ENCODE assay signal across 8 cellular contexts in genomic region chr18:50281972-50282520, GRCh38. TPM values are rescaled to one million over a fixed set of nuclear protein-coding genes. Genes with fewer than 3 reads are reported as not detected.
DNase-seq lines count a peak whose midpoint lies in the region; ATAC-seq and TF ChIP-seq lines count a peak whose summit lies in the region.

No MANE protein-coding gene starts in this region.

- DNase-seq in A673 (ENCODE audit: low spot score) (no peak), choroid plexus epithelial cell (ENCODE audit: low read depth) (no peak), mucosa of descending colon (no peak), erythroblast (lab: John Stamatoyannopoulos, UW) (no peak), DMS79 treated with DMSO at 0.1 percent for 48 hours (lab: John Stamatoyannopoulos, UW) (no peak), occipital lobe (lab: John Stamatoyannopoulos, UW) (no peak)

- H3K9me3 ChIP-seq in A673 (ENCODE audit: low read depth, low read length, poor library complexity, severe bottlenecking) (no peaks in the 10 kb centered on the region), HUES48 (ENCODE audit: control insufficient read depth, insufficient read depth, low read length) (no peaks in the 10 kb centered on the region), mucosa of descending colon (no peaks in the 10 kb centered on the region)

- no TSS peak for BruUV-seq in A673 (replicated peaks; lab: Mats Ljungman, UMichigan)

- peak overlapping the region; percentile 86 for H3K27ac ChIP-seq in A673 (ENCODE audit: low read depth, low read length, poor library complexity, severe bottlenecking)
- peak overlapping the region; percentile 92 for H3K27ac ChIP-seq in HUES48 (ENCODE audit: low read depth, low read length)

- peak overlapping the region; percentile 24 for H3K9ac ChIP-seq in HUES48 (ENCODE audit: low read depth, low read length)

- intact Hi-C loops in A673 (cut with micrococcal nuclease; ENCODE audit: unreplicated experiment) (no loop called here), mucosa of descending colon (cut with DNase I, micrococcal nuclease) (no loop called here)

- ATAC-seq in mucosa of descending colon (no peak), GM19328 (IDR thresholded peaks at IDR 0.05; ENCODE audit: unreplicated experiment) (no peak)

- TF ChIP-seq POLR2A in erythroblast (IDR thresholded peaks at IDR 0.05; ENCODE audit: low read length), result no peak

- H3K36me3 ChIP-seq in A673 (ENCODE audit: insufficient read depth, low read length, poor library complexity, severe bottlenecking), result peaks cover 35% of the 10 kb centered on the region
- H3K36me3 ChIP-seq in HUES48 (ENCODE audit: control insufficient read depth, insufficient read depth, low read length), result peaks cover 58% of the 10 kb centered on the region
- peaks cover 8% of the 10 kb centered on the region for H3K36me3 ChIP-seq in mucosa of descending colon (ENCODE audit: low read depth)

- CTCF ChIA-PET in A673 (lab: Charles Lee), result interaction anchor here (0.6 kb wide), 1 partner anchor 94 kb away, joined by 4 read pairs; no protein-coding TSS in a partner anchor

- H3K4me3 ChIP-seq in A673 (ENCODE audit: low read depth, low read length, poor library complexity, severe bottlenecking), result peak overlapping the region; percentile 91
- peak overlapping the region; percentile 95 for H3K4me3 ChIP-seq in HUES48 (ENCODE audit: low read depth, low read length)
- H3K4me3 ChIP-seq in choroid plexus epithelial cell (ENCODE audit: low read depth, low read length), result peak overlapping the region; percentile 100
- H3K4me3 ChIP-seq in mucosa of descending colon, result peak overlapping the region; percentile 92

- H3K4me1 ChIP-seq in A673 (ENCODE audit: insufficient read depth, low read length, poor library complexity, severe bottlenecking) (peaks cover 15% of the 10 kb centered on the region), HUES48 (ENCODE audit: control insufficient read depth, insufficient read depth, low read length) (no peaks in the 10 kb centered on the region), mucosa of descending colon (ENCODE audit: low read depth) (peaks cover 26% of the 10 kb centered on the region)

- POLR2A ChIA-PET in A673 (lab: Charles Lee; ENCODE audit: low non-redundant PET), result no interaction called here

- H3K27me3 ChIP-seq in A673 (replicated peaks; ENCODE audit: insufficient read depth, low read depth, low read length, poor library complexity), result no peaks in the 10 kb centered on the region
- no peaks in the 10 kb centered on the region for H3K27me3 ChIP-seq in HUES48 (ENCODE audit: control insufficient read depth, insufficient read depth, low read length)

- TF ChIP-seq CTCF in A673 (conservative IDR thresholded peaks at IDR 0.05; ENCODE audit: low read depth, low read length) (no peak), choroid plexus epithelial cell (conservative IDR thresholded peaks at IDR 0.05; ENCODE audit: low read depth, low read length) (no peak), mucosa of descending colon (IDR thresholded peaks at IDR 0.05) (no peak)

RNA-seq across cellular contexts. Expression of gene MBD1, which starts 0.7 kb away (rescaled TPM):
- total RNA-seq in A673 (2021) (65.2 and 70.8 TPM in 2 replicates), mucosa of descending colon (10 to 100 TPM; 71.4 to 90.2 (median 75.1) TPM), occipital lobe (61.6 TPM)

RNA-seq across cellular contexts. Expression of gene CXXC1, which starts 5.4 kb away (rescaled TPM):
- total RNA-seq in A673 (2021) (89.5 and 94.5 TPM in 2 replicates), mucosa of descending colon (10 to 100 TPM; 80.9 to 88.8 (median 83.7) TPM), occipital lobe (39.8 TPM)

RNA-seq across cellular contexts. Expression of gene CFAP53, which starts 15.8 kb away (rescaled TPM):
- 0.22 and 0.26 TPM in 2 replicates for total RNA-seq in A673 (2021)
- total RNA-seq in mucosa of descending colon, result under 1 TPM in 2 of 3 donors, not detected in 1; 0.27 to 0.47 TPM
- 1.4 TPM for total RNA-seq in occipital lobe
